Comparison of ENCODE assay signal across 25 cellular contexts in genomic region chr16:11148045-11148444, GRCh38.
"Had no signal": no experiment of that assay in that cellular context is flagged by ENCODE, and none has a peak within 500 bp of the region (broad histone marks: within the 10 kb centered on the region; RNA-seq: fewer than 3 reads in every experiment).

No MANE protein-coding gene starts in this region.

- H3K9me3 ChIP-seq: heart left ventricle, left lung, lower lobe of right lung, psoas muscle, right atrium auricular region, right lobe of liver, suprapubic skin, thoracic aorta, tibial artery, upper lobe of right lung had no signal

- H3K36me3 ChIP-seq: lower lobe of right lung, right atrium auricular region, right lobe of liver, suprapubic skin, thoracic aorta, tibial artery, upper lobe of right lung had no signal

- H3K4me3 ChIP-seq: heart left ventricle, left lung, lower lobe of right lung, psoas muscle, right atrium auricular region, right lobe of liver, smooth muscle cell, suprapubic skin, thoracic aorta, tibial artery, upper lobe of right lung had no signal

- H3K4me1 ChIP-seq: parathyroid adenoma, tibial artery, upper lobe of right lung had no signal

- H3K4me2 ChIP-seq: smooth muscle cell had no signal

- H3K27ac ChIP-seq: heart left ventricle, left lung, lower lobe of right lung, parathyroid adenoma, psoas muscle, right atrium auricular region, right lobe of liver, suprapubic skin, thoracic aorta, tibial artery, upper lobe of right lung had no signal

- H3K27me3 ChIP-seq: heart left ventricle, left lung, right atrium auricular region, right lobe of liver, suprapubic skin, tibial artery, upper lobe of right lung had no signal

- DNase-seq: glutamatergic neuron; heart left ventricle; kidney glomerular epithelial cell; left colon; lower lobe of right lung; mammary epithelial cell; mesenchymal stem cell; naive B cell; natural killer cell; psoas muscle; right lobe of liver; stimulated activated CD4-positive, alpha-beta T cell treated with anti-CD3 and anti-CD28 coated beads, Interleukin-1b, Interleukin-23, amount 100 ng/mL, for 48 hours; stimulated activated CD4-positive, alpha-beta T cell treated with anti-CD3 and anti-CD28 coated beads, Interleukin-2, amount 100 ng/mL, for 48 hours; stimulated activated CD4-positive, alpha-beta T cell treated with anti-CD3 and anti-CD28 coated beads, Interleukin-4, amount 100 ng/mL, for 4 hours; stimulated activated CD8-positive, alpha-beta memory T cell treated with anti-CD3 and anti-CD28 coated beads, Interleukin-4, amount 100 ng/mL, for 48 hours; stimulated activated naive CD4-positive, alpha-beta T cell treated with Interleukin-2 at 50 U/mL for 16 hours; tibial artery; trophoblast cell; upper lobe of right lung had no signal

- H3K79me2 ChIP-seq: parathyroid adenoma had no signal

- H2AFZ ChIP-seq: parathyroid adenoma had no signal
